ENCODE assay signal across 8 cellular contexts in genomic region chr12:48350249-48351021, GRCh38. TPM values are rescaled to one million over a fixed set of nuclear protein-coding genes. Genes with fewer than 3 reads are reported as not detected.
A peak's percentile ranks its signal among the peaks of the same experiment; 100 is the strongest.
DNase-seq lines count a peak whose midpoint lies in the region; ATAC-seq, FAIRE-seq and TF ChIP-seq lines count a peak whose summit lies in the region.

Gene ZNF641, minus strand, starts transcription at chr12:48350919. Its CDS starts 2,829 bp downstream, at chr12:48348090.

- ATAC-seq in A549 (peak; percentile 92 to 94), GM18520 (IDR thresholded peaks at IDR 0.05; ENCODE audit: unreplicated experiment) (peak; percentile 53), HG03039 (IDR thresholded peaks at IDR 0.05; ENCODE audit: unreplicated experiment) (peak; percentile 89), left lung (peak; percentile 94)

- peak within 1 kb of the TSS; percentile 92 for H3K4me3 ChIP-seq in A549
- H3K4me3 ChIP-seq in coronary artery, result peak within 1 kb of the TSS; percentile 83
- peak within 1 kb of the TSS; percentile 71 to 72 for H3K4me3 ChIP-seq in left lung

- H3K4me1 Mint-ChIP-seq in activated CD4-positive, alpha-beta T cell treated with anti-CD3 and anti-CD28 coated beads, Interleukin-2, amount 10 ng/mL, durations not matched to agents 24 days and 14 days, result peaks cover 24% of the 10 kb centered on the region

- FAIRE-seq in A549 (lab: Jason Lieb, UNC), result no peak

- peak within 1 kb of the TSS; percentile 82 for H3K4me2 ChIP-seq in A549

- H3K36me3 Mint-ChIP-seq in activated CD4-positive, alpha-beta T cell treated with anti-CD3 and anti-CD28 coated beads, Interleukin-2, amount 10 ng/mL, durations not matched to agents 24 days and 14 days (ENCODE audit: low read depth), result peaks cover 32% of the 10 kb centered on the region

- TF ChIP-seq RAD21 in A549 (conservative IDR thresholded peaks at IDR 0.05 in 1 of 2, IDR thresholded peaks at IDR 0.05 in 1 of 2), result no peak

- POLR2A ChIA-PET in A549 (lab: Yijun Ruan, JAX), result no interaction called here

- TF ChIP-seq CTCF in A549 (IDR thresholded peaks at IDR 0.05), result no peak
- no peak for TF ChIP-seq CTCF in coronary artery (IDR thresholded peaks at IDR 0.05)
- no peak for TF ChIP-seq CTCF in left lung (IDR thresholded peaks at IDR 0.05)

- H3K4me1 ChIP-seq in A549 (peaks cover 8% of the 10 kb centered on the region; the same call in 2 of the 3 replicates), left lung (peaks cover 9 to 28% of the 10 kb centered on the region in 2 donors)

- TF ChIP-seq POLR2A in A549 (IDR thresholded peaks at IDR 0.05; ENCODE audit: low read length), result peak; percentile 54

- WGBS in A549 (ENCODE audit: missing lambda C conversion rate), result 7% methylated on average over 24 of the region's 61 CpGs

- intact Hi-C loops in activated CD4-positive, alpha-beta T cell treated with anti-CD3 and anti-CD28 coated beads, Interleukin-2, amount 10 ng/mL, durations not matched to agents 24 days and 14 days (cut with micrococcal nuclease), result loop anchor here (1.0 kb wide), 2 partner anchors 152 to 231 kb away; partner anchors contain the start of gene PFKM
- intact Hi-C loops in left lung (cut with DNase I), result no loop called here

- DNase-seq in A549 (ENCODE audit: low read depth in 1 of 2, low spot score in 1 of 2) (peak; percentile 25 to 77), NCI-H226 (peak; percentile 88), coronary artery (ENCODE audit: low spot score) (peak; percentile 87), left lung (peak; percentile 88 to 97)
- DNase-seq in activated CD4-positive, alpha-beta T cell treated with anti-CD3 and anti-CD28 coated beads, Interleukin-2, amount 10 ng/mL, durations not matched to agents 24 days and 14 days, result peak; percentile 95
- DNase-seq in stimulated activated CD4-positive, alpha-beta T cell treated with anti-CD3 and anti-CD28 coated beads, Interleukin-2, amount 100 ng/mL, for 48 hours, result peak; percentile 55 to 63

- H3K27ac ChIP-seq in A549, result peak within 1 kb of the TSS; percentile 90 to 96
- H3K27ac ChIP-seq in coronary artery, result peak within 1 kb of the TSS; percentile 93 to 96
- H3K27ac ChIP-seq in left lung, result peak within 1 kb of the TSS; percentile 94 to 96

- peak within 1 kb of the TSS; percentile 92 for H3K27ac Mint-ChIP-seq in activated CD4-positive, alpha-beta T cell treated with anti-CD3 and anti-CD28 coated beads, Interleukin-2, amount 10 ng/mL, durations not matched to agents 24 days and 14 days

- CTCF ChIA-PET in A549 (lab: Yijun Ruan, JAX), result no interaction called here

- no peak for TF ChIP-seq EP300 in A549 (IDR thresholded peaks at IDR 0.05)

- peaks cover 0 to 28% of the 10 kb centered on the region in 2 donors for H3K36me3 ChIP-seq in left lung

- H3K9me3 Mint-ChIP-seq in activated CD4-positive, alpha-beta T cell treated with anti-CD3 and anti-CD28 coated beads, Interleukin-2, amount 10 ng/mL, durations not matched to agents 24 days and 14 days, result no peaks in the 10 kb centered on the region

- H3K9me3 ChIP-seq in A549 (no peaks in the 10 kb centered on the region), left lung (no peaks in the 10 kb centered on the region)

- H3K27me3 ChIP-seq in left lung, result no peaks in the 10 kb centered on the region

- H3K4me3 Mint-ChIP-seq in activated CD4-positive, alpha-beta T cell treated with anti-CD3 and anti-CD28 coated beads, Interleukin-2, amount 10 ng/mL, durations not matched to agents 24 days and 14 days, result peak within 1 kb of the TSS; percentile 97

- peaks cover 9% of the 10 kb centered on the region for H3K27me3 Mint-ChIP-seq in activated CD4-positive, alpha-beta T cell treated with anti-CD3 and anti-CD28 coated beads, Interleukin-2, amount 10 ng/mL, durations not matched to agents 24 days and 14 days

TF ChIP-seq in A549, 52 proteins besides CTCF, POLR2A, EP300 and RAD21:
- TF ChIP-seq E2F6 (IDR thresholded peaks at IDR 0.05; ENCODE audit: borderline replicate concordance, low read depth), result no peak
- TF ChIP-seq MAFK (IDR thresholded peaks at IDR 0.05; ENCODE audit: partially characterized antibody), result no peak
- TF ChIP-seq BCL3 (IDR thresholded peaks at IDR 0.05), result 0 out of 3 replicates have a peak, but pooled peaks have one; percentile 24
- no peak for TF ChIP-seq TP53 (CRISPR knock-in tag; IDR thresholded peaks at IDR 0.05)
- peak; percentile 20; the same call in 1 of the 3 replicates for TF ChIP-seq SMC3 (IDR thresholded peaks at IDR 0.05)
- no peak for TF ChIP-seq POLR2AphosphoS2 (conservative IDR thresholded peaks at IDR 0.05; ENCODE audit: low read length)
- TF ChIP-seq HOXB13 (CRISPR knock-in tag; IDR thresholded peaks at IDR 0.05; ENCODE audit: low read depth), result no peak
- TF ChIP-seq PHF8 (IDR thresholded peaks at IDR 0.05; ENCODE audit: borderline replicate concordance, low read depth), result peak; percentile 35; the same call in 1 of the 2 replicates
- no peak for TF ChIP-seq RFX5 (IDR thresholded peaks at IDR 0.05)
- no peak for TF ChIP-seq EHMT2 (IDR thresholded peaks at IDR 0.05; ENCODE audit: low read depth)
- no peak for TF ChIP-seq KDM1A (IDR thresholded peaks at IDR 0.05; ENCODE audit: low read depth)
- no peak for TF ChIP-seq NR3C1 (IDR thresholded peaks at IDR 0.05)

RNA-seq across cellular contexts. Expression of gene ZNF641, which starts in this region (rescaled TPM):
- polyA plus RNA-seq in A549 (2011; rRNA removed) (11.2 and 11.8 TPM in 2 replicates), A549 (2017; fragmentation: RNase III; extraction: RNeasy Plus Mini Kit Qiagen cat#74134 plus additional on column Dnase treatment) (6.5 to 9.1 TPM (median 7.8 TPM) in 3 replicates)
- polyA plus RNA-seq in A549 (2012; cell fraction: cytosol; rRNA removed), result 2.6 and 3.3 TPM in 2 replicates
- polyA plus RNA-seq in A549 (2012; cell fraction: nucleus; rRNA removed), result 4.3 and 4.4 TPM in 2 replicates
- polyA minus RNA-seq in A549 (2011; rRNA and poly(A)+ RNA removed), result 20.6 and 20.7 TPM in 2 replicates
- total RNA-seq in activated CD4-positive, alpha-beta T cell treated with anti-CD3 and anti-CD28 coated beads, Interleukin-2, amount 10 ng/mL, durations not matched to agents 24 days and 14 days, result 6.7 and 7.6 TPM in 2 replicates
- 10 to 100 TPM; 17.5 to 20.8 TPM for total RNA-seq in left lung

Comparison
In these comparisons a context has a peak if more than half of its experiments do, and no peak if none do; other contexts are left out.
1. Peak in every context shown above with its lines: DNase-seq, ATAC-seq, H3K4me3 ChIP-seq and H3K27ac ChIP-seq.